Comparison of ENCODE assay signal across 29 cellular contexts in the genomic region with DNA sequence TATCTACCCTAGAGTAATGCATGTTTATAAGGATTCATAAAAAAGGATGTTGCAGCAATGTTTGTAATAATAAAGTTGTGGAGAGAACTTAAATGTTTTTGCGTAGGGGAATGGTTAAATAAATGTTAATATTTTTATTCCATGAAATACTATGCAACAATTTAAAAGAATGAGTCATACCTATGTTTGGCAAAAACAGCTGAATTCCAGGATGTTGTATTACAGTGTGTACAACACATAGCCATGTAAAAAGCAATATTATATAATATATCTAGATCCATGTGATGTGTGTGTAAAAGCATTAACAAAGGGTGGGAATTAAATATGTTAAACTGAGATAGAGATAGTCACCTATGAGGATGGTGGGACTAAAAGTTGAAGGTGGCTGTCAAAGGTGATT. TPM values are rescaled to one million over a fixed set of nuclear protein-coding genes. Genes with fewer than 3 reads are reported as not detected.
"Had no signal": no experiment of that assay in that cellular context is flagged by ENCODE, and none has a peak within 500 bp of the region (broad histone marks: within the 10 kb centered on the region; RNA-seq: fewer than 3 reads in every experiment).

No MANE protein-coding gene starts in this region.

- H3K27me3 ChIP-seq: esophagus muscularis mucosa, neutrophil, right lobe of liver, stomach, testis, tibial artery had no signal

- H3K27ac ChIP-seq: coronary artery, esophagus muscularis mucosa, neutrophil, parathyroid adenoma, right lobe of liver, stomach, testis, tibial artery had no signal

- H3K9me3 Mint-ChIP-seq: natural killer cell treated with Interleukin-12 subunit alpha and Interleukin-12 subunit beta and Interleukin-15 and Interleukin-18, amount 100 ng/mL, for 72 hours had no signal

- H3K9ac ChIP-seq: parathyroid adenoma had no signal

- H3K27ac Mint-ChIP-seq: mesothelial cell of epicardium; naive B cell; natural killer cell treated with Interleukin-12 subunit alpha and Interleukin-12 subunit beta and Interleukin-15 and Interleukin-18, amount 100 ng/mL, for 72 hours; progenitor cell of endocrine pancreas; type B pancreatic cell had no signal

- H3K36me3 Mint-ChIP-seq: naive B cell; natural killer cell treated with Interleukin-12 subunit alpha and Interleukin-12 subunit beta and Interleukin-15 and Interleukin-18, amount 100 ng/mL, for 72 hours had no signal

- H3K4me1 ChIP-seq: esophagus muscularis mucosa, right lobe of liver, stomach, testis, tibial artery had no signal

- DNase-seq: dermis blood vessel endothelial cell; effector memory CD4-positive, alpha-beta T cell; head of caudate nucleus; kidney; mesenchymal stem cell; mucosa of descending colon; naive B cell; right lobe of liver; stimulated activated CD4-positive, alpha-beta T cell treated with anti-CD3 and anti-CD28 coated beads, Interleukin-12 subunit alpha, Interleukin-12 subunit beta, amount 100 ng/mL, for 4 hours; stimulated activated CD4-positive, alpha-beta T cell treated with anti-CD3 and anti-CD28 coated beads, Interleukin-1b, Interleukin-23, amount 100 ng/mL, for 48 hours; stimulated activated CD4-positive, alpha-beta T cell treated with anti-CD3 and anti-CD28 coated beads, Interleukin-4, amount 100 ng/mL, for 1 hour; stimulated activated CD8-positive, alpha-beta memory T cell treated with anti-CD3 and anti-CD28 coated beads, Interleukin-4, amount 100 ng/mL, for 48 hours; stimulated activated naive CD4-positive, alpha-beta T cell; stomach; testis; tibial artery had no signal

- H2AFZ ChIP-seq: parathyroid adenoma had no signal

- H3K4me3 ChIP-seq: coronary artery, esophagus muscularis mucosa, lung, mucosa of descending colon, right lobe of liver, smooth muscle cell, stomach, testis, tibial artery had no signal

- H3K79me2 ChIP-seq: parathyroid adenoma had no signal

- H3K9me3 ChIP-seq: esophagus muscularis mucosa, mucosa of descending colon, neutrophil, right lobe of liver, stomach, testis, tibial artery had no signal

- ATAC-seq: left lobe of liver; mucosa of descending colon; natural killer cell treated with Interleukin-12 subunit alpha and Interleukin-12 subunit beta and Interleukin-15 and Interleukin-18, amount 100 ng/mL, for 72 hours; right lobe of liver had no signal

- H3K4me2 ChIP-seq: smooth muscle cell had no signal

- H3K36me3 ChIP-seq: esophagus muscularis mucosa, neutrophil, right lobe of liver, stomach, tibial artery had no signal

- H3K4me3 Mint-ChIP-seq: mesothelial cell of epicardium; naive B cell; natural killer cell treated with Interleukin-12 subunit alpha and Interleukin-12 subunit beta and Interleukin-15 and Interleukin-18, amount 100 ng/mL, for 72 hours; neural crest cell; type B pancreatic cell had no signal

- H3K27me3 Mint-ChIP-seq: naive B cell; natural killer cell treated with Interleukin-12 subunit alpha and Interleukin-12 subunit beta and Interleukin-15 and Interleukin-18, amount 100 ng/mL, for 72 hours; progenitor cell of endocrine pancreas; type B pancreatic cell had no signal

- H3K4me1 Mint-ChIP-seq: naive B cell, neural crest cell had no signal

RNA-seq across cellular contexts. Expression of a gene that starts 21.1 kb away (rescaled TPM):
- total RNA-seq: dermis blood vessel endothelial cell; endothelial cell of umbilical vein; natural killer cell treated with Interleukin-12 subunit alpha and Interleukin-12 subunit beta and Interleukin-15 and Interleukin-18, amount 100 ng/mL, for 72 hours had no signal
- polyA plus RNA-seq: endothelial cell of umbilical vein had no signal
